In the genomic region with DNA sequence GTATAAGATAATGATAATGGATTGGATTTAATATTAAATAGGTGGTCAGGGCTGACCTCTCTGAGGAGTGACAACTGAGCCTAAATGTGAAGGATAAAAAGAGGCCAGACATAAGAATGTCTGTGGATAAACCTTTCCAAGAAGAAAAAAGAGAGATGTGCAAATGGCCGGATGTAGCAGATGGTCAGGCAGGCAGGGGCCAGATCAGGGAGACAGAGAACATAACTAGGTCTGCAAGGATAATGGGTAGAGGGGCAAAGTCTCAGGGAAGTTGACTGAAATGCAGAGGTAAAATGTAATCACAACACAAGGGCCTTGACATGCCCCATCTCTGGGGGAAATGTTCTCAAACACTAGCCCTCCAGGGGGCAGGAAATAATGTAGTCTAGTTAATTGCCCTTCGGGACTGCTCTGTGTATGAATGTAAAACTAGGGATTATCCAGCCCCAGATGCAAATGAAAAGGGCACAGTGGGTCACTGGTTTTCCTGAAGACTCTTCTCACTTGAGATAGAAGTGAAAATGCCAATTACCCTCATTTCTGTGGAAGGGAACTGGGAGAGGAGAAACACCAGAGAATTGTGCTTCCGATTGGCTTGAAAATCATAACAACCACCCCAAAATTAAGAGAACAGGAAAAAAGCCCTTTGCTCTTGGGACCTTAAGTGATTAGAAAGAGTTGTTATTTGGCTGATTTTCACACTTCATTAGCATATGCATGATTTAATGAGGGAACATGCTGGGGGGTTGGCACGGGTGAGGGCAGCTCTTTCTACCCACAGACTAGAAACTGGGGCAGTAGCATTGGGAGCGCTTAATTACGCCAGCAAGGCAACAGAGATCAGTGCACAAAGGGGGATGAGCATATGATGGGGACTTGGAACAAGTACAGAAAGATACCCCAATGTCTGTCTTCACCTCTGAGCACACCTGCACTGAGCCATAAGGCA, we compare ENCODE assay signal across 26 cellular contexts.
A peak's percentile ranks its signal among the peaks of the same experiment; 100 is the strongest.
DNase-seq lines count a peak whose midpoint lies in the region; ATAC-seq and TF ChIP-seq lines count a peak whose summit lies in the region.
"Had no signal": no experiment of that assay in that cellular context is flagged by ENCODE, and none has a peak within 500 bp of the region (broad histone marks: within the 10 kb centered on the region; RNA-seq: fewer than 3 reads in every experiment).

No MANE protein-coding gene starts in this region.

- BruUV-seq in A673 (replicated peaks; lab: Mats Ljungman, UMichigan): no TSS peak

- WGBS in HUES64: 21% methylated on average over 5 of the region's 6 CpGs
- WGBS in ectodermal cell, 2 experiments: 18 to 27% methylated on average over 5 to 6 of the region's 6 CpGs

- no peak for TF ChIP-seq CTCF in A673 (conservative IDR thresholded peaks at IDR 0.05; ENCODE audit: low read depth, low read length)

- CTCF ChIA-PET in A673 (lab: Charles Lee): no interaction called here

- DNase-seq in A673 (ENCODE audit: low spot score): peak; percentile 76
- peak; percentile 31 for DNase-seq in iPS-NIHi11 (ENCODE audit: low spot score)
- DNase-seq in NAMALWA (ENCODE audit: low spot score): no peak
- DNase-seq in NCI-H187 (lab: John Stamatoyannopoulos, UW): no peak
- no peak for DNase-seq in activated effector memory CD4-positive, alpha-beta T cell treated with Interleukin-2 at 50 U/mL for 16 hours
- DNase-seq: activated CD8-positive, alpha-beta memory T cell treated with anti-CD3 and anti-CD28 coated beads for 24 hours; activated naive CD4-positive, alpha-beta T cell; activated T-cell treated with anti-CD3 and anti-CD28 coated beads, Interleukin-2, amount 50 U/mL, for 1 hour; adrenal gland; DND-41; IMR-90; left colon; NCI-H1092; NCI-H2029; NCI-H2227 treated with DMSO at 0.1 percent for 48 hours; occipital lobe; PC-3; T-helper 1 cell had no signal

- H3K9me3 ChIP-seq in A673 (ENCODE audit: low read depth, low read length, poor library complexity, severe bottlenecking) (no peaks in the 10 kb centered on the region), HUES64 (ENCODE audit: insufficient read depth, low read depth, low read length) (no peaks in the 10 kb centered on the region), ectodermal cell (ENCODE audit: control insufficient read depth, low read length) (no peaks in the 10 kb centered on the region)
- H3K9me3 ChIP-seq: A549, adrenal gland, gastroesophageal sphincter had no signal

- H3K4me1 ChIP-seq in A673 (ENCODE audit: insufficient read depth, low read length, poor library complexity, severe bottlenecking): peaks cover 7% of the 10 kb centered on the region
- H3K4me1 ChIP-seq in HUES64 (ENCODE audit: insufficient read depth, low read length): peaks cover 51% of the 10 kb centered on the region
- peaks cover 25% of the 10 kb centered on the region for H3K4me1 ChIP-seq in ectodermal cell (ENCODE audit: control insufficient read depth, insufficient read depth, low read length)
- H3K4me1 ChIP-seq: A549, gastroesophageal sphincter had no signal

- POLR2A ChIA-PET in A673 (lab: Charles Lee; ENCODE audit: low non-redundant PET): no interaction called here

- no peak overlapping the region for H3K27ac ChIP-seq in A673 (ENCODE audit: low read depth, low read length, poor library complexity, severe bottlenecking)
- H3K27ac ChIP-seq in HUES64 (ENCODE audit: low read depth, low read length): peak overlapping the region; percentile 86
- H3K27ac ChIP-seq in ectodermal cell (ENCODE audit: insufficient read depth, low read depth, low read length, poor library complexity, severe bottlenecking): peak overlapping the region; percentile 30
- H3K27ac ChIP-seq: A549, adrenal gland, coronary artery, gastroesophageal sphincter, skin epidermis had no signal

- intact Hi-C loops in A673 (cut with micrococcal nuclease; ENCODE audit: unreplicated experiment): no loop called here

- H3K27me3 ChIP-seq in A673 (replicated peaks; ENCODE audit: insufficient read depth, low read depth, low read length, poor library complexity) (peaks cover 35% of the 10 kb centered on the region), HUES64 (ENCODE audit: insufficient read depth, low read length) (no peaks in the 10 kb centered on the region), ectodermal cell (ENCODE audit: control insufficient read depth, insufficient read depth, low read length, poor library complexity, severe bottlenecking) (no peaks in the 10 kb centered on the region)
- H3K27me3 ChIP-seq: adrenal gland, gastroesophageal sphincter had no signal

- no peak for ATAC-seq in HG03457 (IDR thresholded peaks at IDR 0.05; ENCODE audit: unreplicated experiment)
- ATAC-seq: A549, gastroesophageal sphincter, left colon, PC-3, Right ventricle myocardium inferior had no signal

- H3K9ac ChIP-seq in HUES64 (ENCODE audit: low read depth, low read length): peak overlapping the region; percentile 51

- H3K36me3 ChIP-seq in A673 (ENCODE audit: insufficient read depth, low read length, poor library complexity, severe bottlenecking) (no peaks in the 10 kb centered on the region), HUES64 (ENCODE audit: insufficient read depth, low read length) (no peaks in the 10 kb centered on the region), ectodermal cell (ENCODE audit: control insufficient read depth, insufficient read depth, low read length) (no peaks in the 10 kb centered on the region)
- H3K36me3 ChIP-seq: adrenal gland, gastroesophageal sphincter had no signal

- H3K4me3 ChIP-seq in A673 (ENCODE audit: low read depth, low read length, poor library complexity, severe bottlenecking): no peak overlapping the region
- H3K4me3 ChIP-seq in HUES64 (ENCODE audit: low read length): no peak overlapping the region
- no peak overlapping the region for H3K4me3 ChIP-seq in ectodermal cell (ENCODE audit: insufficient read depth, low read depth, low read length)
- H3K4me3 ChIP-seq: A549, adrenal gland, coronary artery, gastroesophageal sphincter, skin epidermis had no signal

Comparison
In these comparisons a context has a peak if more than half of its experiments do, and no peak if none do; other contexts are left out.
1. DNase-seq: peak in A673 (single experiment) and iPS-NIHi11 (single experiment); none in NAMALWA (single experiment), NCI-H187 (0 of 2) and activated effector memory CD4-positive, alpha-beta T cell treated with Interleukin-2 at 50 U/mL for 16 hours (single experiment).